16 cellular contexts compared by ENCODE assay signal in the genomic region with DNA sequence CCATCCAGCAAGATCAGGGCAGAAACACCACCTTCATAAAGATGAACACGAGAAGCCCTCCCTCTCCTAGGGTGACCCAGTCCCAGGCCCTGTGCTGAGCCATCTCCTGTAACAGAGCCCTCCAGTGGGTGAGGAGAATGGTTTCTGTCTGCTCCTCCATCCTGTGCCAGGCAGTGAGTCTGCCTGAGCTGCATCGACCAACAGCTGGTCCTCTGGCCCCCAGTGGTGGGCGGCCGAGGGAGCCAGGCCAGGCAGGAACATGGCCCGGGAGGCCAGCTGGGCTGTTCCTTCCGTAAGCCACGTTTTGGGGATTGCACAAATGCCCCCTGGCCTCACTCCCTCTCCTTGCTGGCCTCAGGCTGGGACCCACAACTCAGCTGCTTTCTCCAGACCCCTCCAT.
"Had no signal": no experiment of that assay in that cellular context is flagged by ENCODE, and none has a peak within 500 bp of the region (broad histone marks: within the 10 kb centered on the region; RNA-seq: fewer than 3 reads in every experiment).

No MANE protein-coding gene starts in this region.

- FAIRE-seq: TTC549, urothelium cell line had no signal

- DNase-seq: activated naive CD8-positive, alpha-beta T cell treated with anti-CD3 and anti-CD28 coated beads for 36 hours; amygdala; cerebellar nuclear complex; effector CD8-positive, alpha-beta T cell; foreskin melanocyte; heart right ventricle; left colon; mucosa of descending colon; naive thymus-derived CD8-positive, alpha-beta T cell; stimulated activated CD4-positive, alpha-beta T cell treated with anti-CD3 and anti-CD28 coated beads, Interleukin-12 subunit alpha, Interleukin-12 subunit beta, amount 100 ng/mL, for 4 hours; stimulated activated CD4-positive, alpha-beta T cell treated with anti-CD3 and anti-CD28 coated beads, Interleukin-2, amount 100 ng/mL, for 24 hours; T-helper 2 cell had no signal

- H3K27me3 ChIP-seq: heart right ventricle, neutrophil had no signal

- H3K36me3 ChIP-seq: neutrophil, thoracic aorta had no signal

- H3K4me3 ChIP-seq: heart right ventricle, mucosa of descending colon, thoracic aorta had no signal

- H3K27ac ChIP-seq: neutrophil, thoracic aorta had no signal

- H3K9me3 ChIP-seq: heart right ventricle, mucosa of descending colon, neutrophil, thoracic aorta had no signal

- ATAC-seq: naive thymus-derived CD8-positive, alpha-beta T cell had no signal
